ENCODE assay signal across 15 cellular contexts in genomic region chr1:229894535-229894934, GRCh38.
"Had no signal": no experiment of that assay in that cellular context is flagged by ENCODE, and none has a peak within 500 bp of the region (broad histone marks: within the 10 kb centered on the region; RNA-seq: fewer than 3 reads in every experiment).

No MANE protein-coding gene starts in this region.

- H3K9me3 ChIP-seq: left lung, testis, upper lobe of left lung had no signal

- H2AFZ ChIP-seq: parathyroid adenoma had no signal

- H3K4me1 ChIP-seq: left lung, parathyroid adenoma, upper lobe of left lung had no signal

- DNase-seq: activated CD4-positive, alpha-beta T cell treated with anti-CD3 and anti-CD28 coated beads for 36 hours; activated CD4-positive, alpha-beta T cell treated with anti-CD3 and anti-CD28 coated beads, Interleukin-2, amount 50 U/mL, for 48 hours; activated gamma-delta T cell treated with Interleukin-2 at 50 U/mL for 16 hours; dermis blood vessel endothelial cell; effector memory CD4-positive, alpha-beta T cell; foreskin melanocyte; hypothalamus; kidney; left lung; midbrain; stimulated activated CD4-positive, alpha-beta T cell treated with anti-CD3 and anti-CD28 coated beads, Interleukin-4, amount 100 ng/mL, for 24 hours; testis; upper lobe of left lung; WERI-Rb-1 had no signal

- H3K27ac ChIP-seq: left lung, parathyroid adenoma, testis, upper lobe of left lung, WERI-Rb-1 had no signal

- H3K27me3 ChIP-seq: testis, upper lobe of left lung had no signal

- H3K79me2 ChIP-seq: parathyroid adenoma had no signal

- H3K4me3 ChIP-seq: left lung, testis, upper lobe of left lung had no signal

- H3K36me3 ChIP-seq: left lung, upper lobe of left lung, WERI-Rb-1 had no signal
